In genomic region chr14:102923201-102923919, GRCh38 we compare ENCODE assay signal across 9 cellular contexts. TPM values are rescaled to one million over a fixed set of nuclear protein-coding genes. Genes with fewer than 3 reads are reported as not detected.
A peak's percentile ranks its signal among the peaks of the same experiment; 100 is the strongest.
DNase-seq lines count a peak whose midpoint lies in the region; ATAC-seq and TF ChIP-seq lines count a peak whose summit lies in the region.
"Had no signal": no experiment of that assay in that cellular context is flagged by ENCODE, and none has a peak within 500 bp of the region (broad histone marks: within the 10 kb centered on the region; RNA-seq: fewer than 3 reads in every experiment).

No MANE protein-coding gene starts in this region.

- CTCF ChIA-PET in MCF 10A (lab: Yijun Ruan, JAX), result no interaction called here

- H3K4me3 ChIP-seq in breast epithelium (peak overlapping the region in 2 of 3 donors; percentile 14 to 55), astrocyte of the cerebellum (ENCODE audit: low read depth, low read length) (peak overlapping the region; percentile 21), upper lobe of right lung (peak overlapping the region; percentile 17)

- POLR2A ChIA-PET in MCF 10A (lab: Yijun Ruan, JAX), result no interaction called here

- no peak for DNase-seq in breast epithelium (ENCODE audit: low spot score in 2 of 2)
- no peak for DNase-seq in MCF 10A (ENCODE audit: unreplicated experiment)
- no peak for DNase-seq in astrocyte of the cerebellum (ENCODE audit: low read depth)
- DNase-seq in left lobe of liver (ENCODE audit: low spot score), result no peak
- DNase-seq in upper lobe of right lung, result no peak
- no peak for DNase-seq in A172 (ENCODE audit: low spot score)

- H3K4me3 Mint-ChIP-seq in MCF 10A (ENCODE audit: unreplicated experiment), result no peak overlapping the region
- H3K4me3 Mint-ChIP-seq: activated CD8-positive, alpha-beta T cell treated with anti-CD3 and anti-CD28 coated beads for 36 hours had no signal

- H3K27ac Mint-ChIP-seq in MCF 10A (ENCODE audit: low read depth, unreplicated experiment), result no peak overlapping the region
- H3K27ac Mint-ChIP-seq: activated CD8-positive, alpha-beta T cell treated with anti-CD3 and anti-CD28 coated beads for 36 hours had no signal

- H3K27me3 Mint-ChIP-seq in MCF 10A (ENCODE audit: insufficient read depth, unreplicated experiment), result no peaks in the 10 kb centered on the region

- peaks cover 6% of the 10 kb centered on the region for H3K4me1 Mint-ChIP-seq in MCF 10A (ENCODE audit: insufficient read depth, unreplicated experiment)

- intact Hi-C loops in breast epithelium (cut with DNase I; ENCODE audit: low total_unique reads), result no loop called here
- intact Hi-C loops in MCF 10A (cut with micrococcal nuclease), result no loop called here
- intact Hi-C loops in upper lobe of right lung (cut with DNase I), result no loop called here

- H3K4me1 ChIP-seq in breast epithelium (peaks cover 0 to 5% of the 10 kb centered on the region in 2 donors), upper lobe of right lung (peaks cover 11% of the 10 kb centered on the region)

- BruUV-seq in MCF 10A (replicated peaks; lab: Mats Ljungman, UMichigan), result no TSS peak

- H3K36me3 ChIP-seq in breast epithelium, result no peaks in the 10 kb centered on the region
- H3K36me3 ChIP-seq in upper lobe of right lung, result no peaks in the 10 kb centered on the region

- no peaks in the 10 kb centered on the region for H3K9me3 ChIP-seq in breast epithelium
- no peaks in the 10 kb centered on the region for H3K9me3 ChIP-seq in upper lobe of right lung

- ATAC-seq in left lobe of liver (peak; percentile 58), upper lobe of right lung (no peak), HG02623 (IDR thresholded peaks at IDR 0.05; ENCODE audit: unreplicated experiment) (no peak), GM19455 (IDR thresholded peaks at IDR 0.05; ENCODE audit: unreplicated experiment) (no peak)

- TF ChIP-seq POLR2A in breast epithelium (IDR thresholded peaks at IDR 0.05), result no peak

- H3K9me3 Mint-ChIP-seq in MCF 10A (ENCODE audit: unreplicated experiment), result no peaks in the 10 kb centered on the region
- H3K9me3 Mint-ChIP-seq: activated CD8-positive, alpha-beta T cell treated with anti-CD3 and anti-CD28 coated beads for 36 hours had no signal

- no peaks in the 10 kb centered on the region for H3K36me3 Mint-ChIP-seq in MCF 10A (ENCODE audit: insufficient read depth, unreplicated experiment)

- no peak for TF ChIP-seq CTCF in breast epithelium (IDR thresholded peaks at IDR 0.05)
- no peak for TF ChIP-seq CTCF in MCF 10A (IDR thresholded peaks at IDR 0.05; ENCODE audit: unreplicated experiment)
- no peak for TF ChIP-seq CTCF in astrocyte of the cerebellum (IDR thresholded peaks at IDR 0.05; ENCODE audit: low read depth, low read length, missing control alignments)
- TF ChIP-seq CTCF in upper lobe of right lung (IDR thresholded peaks at IDR 0.05), result no peak

- H3K27ac ChIP-seq in breast epithelium (no peak overlapping the region), upper lobe of right lung (no peak overlapping the region)

- H3K27me3 ChIP-seq in breast epithelium (peaks cover 4 to 39% of the 10 kb centered on the region in 2 donors), upper lobe of right lung (peaks cover 36% of the 10 kb centered on the region)

- in situ Hi-C loops in astrocyte of the cerebellum (cut with HindIII; ENCODE audit: low sequenced_read_pairs), result no loop called here

RNA-seq across cellular contexts. Expression of gene AMN, which starts 0.9 kb away (rescaled TPM):
- total RNA-seq in breast epithelium, result under 1 TPM; 0.16 to 0.88 (median 0.66) TPM
- 0.29 TPM in 1 of 2 replicates, not detected in the other for total RNA-seq in MCF 10A (2022)
- total RNA-seq in left lobe of liver, result 56.0 TPM
- 19.8 TPM for total RNA-seq in upper lobe of right lung
- 0.03 TPM in 1 of 2 replicates, not detected in the other for total RNA-seq in A172 (2014; rRNA removed; shearing (Covaris generic))

Comparison
In these comparisons a context has a peak if more than half of its experiments do, and no peak if none do; other contexts are left out.
1. RNA of gene AMN, which starts 0.9 kb away (total RNA-seq): 56.0 TPM in left lobe of liver (single experiment) and 19.8 TPM in upper lobe of right lung (single experiment); 0.16 to 0.88 TPM in breast epithelium, 0.29 TPM in MCF 10A and 0.03 TPM in A172; every median in the first group is over 10 times any median in the second.
2. Peak in every context shown above with its lines, with median percentiles within 50 percentile points of each other: H3K4me3 ChIP-seq.